Comparison of ENCODE assay signal across 9 cellular contexts in the genomic region with DNA sequence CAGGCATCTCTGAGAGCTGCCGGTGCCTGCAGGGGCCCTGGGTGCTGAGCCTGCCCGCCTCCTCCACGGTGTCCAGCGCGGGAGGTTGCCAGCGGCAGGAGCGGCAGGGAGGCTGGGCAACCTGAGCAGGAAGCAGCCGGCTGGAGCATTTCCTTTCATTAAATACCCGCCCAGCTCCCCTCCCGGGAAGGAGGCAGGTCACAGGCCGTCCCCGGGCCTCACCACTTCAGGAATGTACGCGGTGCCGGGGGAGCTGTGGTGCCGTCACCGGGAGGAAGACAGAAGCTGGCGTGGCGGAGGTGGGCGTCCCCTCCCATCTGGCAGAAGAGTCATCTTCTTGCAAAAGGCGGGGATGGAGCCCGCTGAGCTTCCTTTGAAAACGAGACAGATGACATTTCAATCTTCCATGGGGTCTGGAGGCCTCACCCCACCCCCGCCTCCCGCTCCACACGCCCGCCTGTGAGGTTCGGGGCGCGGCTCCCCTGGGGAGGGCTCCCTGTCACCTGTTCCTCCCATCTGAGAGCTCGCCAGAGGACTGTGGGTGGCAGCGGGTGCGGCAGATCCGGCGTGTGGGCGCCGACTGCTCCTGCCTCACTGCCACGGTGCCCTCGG. TPM values are rescaled to one million over a fixed set of nuclear protein-coding genes. Genes with fewer than 3 reads are reported as not detected.
DNase-seq lines count a peak whose midpoint lies in the region; ATAC-seq and TF ChIP-seq lines count a peak whose summit lies in the region.
"Had no signal": no experiment of that assay in that cellular context is flagged by ENCODE, and none has a peak within 500 bp of the region (broad histone marks: within the 10 kb centered on the region; RNA-seq: fewer than 3 reads in every experiment).

No MANE protein-coding gene starts in this region.

- H3K4me3 ChIP-seq in coronary artery = peak overlapping the region; percentile 47
- peak overlapping the region; percentile 19 for H3K4me3 ChIP-seq in thoracic aorta

- H3K4me1 ChIP-seq in thoracic aorta (ENCODE audit: control insufficient read depth in 1 of 2, low read depth in 2 of 2) = no peaks in the 10 kb centered on the region

- DNase-seq in HK-2 (ENCODE audit: unreplicated experiment) = peak; percentile 79
- DNase-seq in activated CD4-positive, alpha-beta T cell treated with anti-CD3 and anti-CD28 coated beads for 1 hour = peak; percentile 56
- no peak for DNase-seq in coronary artery (ENCODE audit: low spot score)
- peak; percentile 73 for DNase-seq in myocyte (ENCODE audit: low read depth)
- DNase-seq in thoracic aorta (ENCODE audit: low spot score) = no peak
- no peak for DNase-seq in cerebellum (ENCODE audit: low spot score)
- no peak for DNase-seq in NCI-H1092 (lab: John Stamatoyannopoulos, UW)

- no peaks in the 10 kb centered on the region for H3K36me3 ChIP-seq in thoracic aorta

- H3K27ac ChIP-seq in coronary artery (peak overlapping the region in 1 of 2 donors; percentile 37), thoracic aorta (no peak overlapping the region)
- H3K27ac ChIP-seq: HL-60 had no signal

- peaks cover 12% of the 10 kb centered on the region for H3K9me3 ChIP-seq in thoracic aorta

- no peak for TF ChIP-seq CTCF in coronary artery (IDR thresholded peaks at IDR 0.05)
- no peak for TF ChIP-seq CTCF in thoracic aorta (IDR thresholded peaks at IDR 0.05)

- ATAC-seq in thoracic aorta (ENCODE audit: insufficient number of reproducible peaks, low FRiP score, low read depth) (no peak), HG03521 (IDR thresholded peaks at IDR 0.05; ENCODE audit: unreplicated experiment) (no peak)

- no peaks in the 10 kb centered on the region for H3K27me3 ChIP-seq in thoracic aorta (replicated peaks; ENCODE audit: insufficient read depth)

RNA-seq across cellular contexts. Expression of a gene that starts 16.0 kb away (rescaled TPM):
- total RNA-seq in myocyte = 53.9 and 116 TPM in 2 replicates
- polyA plus RNA-seq in myocyte (2012) = 18.8 TPM
- 10 to 100 TPM in 1 of 2 donors, 1 to 10 TPM in 1; 5.7 to 10.1 TPM for total RNA-seq in thoracic aorta
- 18.6 TPM for total RNA-seq in cerebellum

RNA-seq across cellular contexts. Expression of a gene that starts 26.8 kb away (rescaled TPM):
- total RNA-seq in myocyte (67.9 and 74.3 TPM in 2 replicates), thoracic aorta (10 to 100 TPM; 47.1 to 49.3 TPM), cerebellum (11.4 TPM)
- 39.2 TPM for polyA plus RNA-seq in myocyte (2012)

Comparison
In these comparisons a context has a peak if more than half of its experiments do, and no peak if none do; other contexts are left out.
1. DNase-seq: peak in HK-2 (single experiment), activated CD4-positive, alpha-beta T cell treated with anti-CD3 and anti-CD28 coated beads for 1 hour (single experiment) and myocyte (single experiment); none in coronary artery (single experiment), thoracic aorta (single experiment), cerebellum (single experiment) and NCI-H1092 (single experiment).